Comparison of ENCODE assay signal across 1 cellular context in the genomic region with DNA sequence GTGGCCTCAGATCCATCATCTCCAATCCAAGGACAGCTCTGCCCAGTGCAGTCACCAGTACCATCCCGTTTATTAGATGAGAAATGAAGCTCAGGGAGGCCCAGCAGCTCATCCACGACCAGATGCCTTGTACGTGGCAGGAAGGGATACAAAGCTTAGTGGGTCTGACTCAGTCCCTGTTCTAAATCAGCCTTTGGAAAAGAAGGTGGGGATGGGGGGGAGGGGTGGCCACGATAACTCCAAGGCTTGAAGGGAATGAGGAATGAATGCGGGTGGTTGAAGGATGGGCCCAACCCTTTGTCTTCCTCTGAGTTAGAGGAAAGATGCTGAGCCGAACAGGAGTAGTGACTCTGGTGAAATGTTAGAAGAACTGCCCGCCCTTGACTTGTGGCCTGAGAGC.
TF ChIP-seq lines count a peak whose summit lies in the region.

No MANE protein-coding gene starts in this region.

TF ChIP-seq in IMR-90, 13 proteins besides CTCF, POLR2A, EP300 and RAD21:
- TF ChIP-seq NFE2L2 (IDR thresholded peaks at IDR 0.05; ENCODE audit: low read depth, low read length) (no peak), MAZ (IDR thresholded peaks at IDR 0.05; ENCODE audit: borderline replicate concordance, low read depth, low read length) (no peak), ELK1 (IDR thresholded peaks at IDR 0.05; ENCODE audit: borderline replicate concordance, low read depth, low read length) (no peak), CHD1 (IDR thresholded peaks at IDR 0.05; ENCODE audit: low read depth, low read length) (no peak)
